In the genomic region with DNA sequence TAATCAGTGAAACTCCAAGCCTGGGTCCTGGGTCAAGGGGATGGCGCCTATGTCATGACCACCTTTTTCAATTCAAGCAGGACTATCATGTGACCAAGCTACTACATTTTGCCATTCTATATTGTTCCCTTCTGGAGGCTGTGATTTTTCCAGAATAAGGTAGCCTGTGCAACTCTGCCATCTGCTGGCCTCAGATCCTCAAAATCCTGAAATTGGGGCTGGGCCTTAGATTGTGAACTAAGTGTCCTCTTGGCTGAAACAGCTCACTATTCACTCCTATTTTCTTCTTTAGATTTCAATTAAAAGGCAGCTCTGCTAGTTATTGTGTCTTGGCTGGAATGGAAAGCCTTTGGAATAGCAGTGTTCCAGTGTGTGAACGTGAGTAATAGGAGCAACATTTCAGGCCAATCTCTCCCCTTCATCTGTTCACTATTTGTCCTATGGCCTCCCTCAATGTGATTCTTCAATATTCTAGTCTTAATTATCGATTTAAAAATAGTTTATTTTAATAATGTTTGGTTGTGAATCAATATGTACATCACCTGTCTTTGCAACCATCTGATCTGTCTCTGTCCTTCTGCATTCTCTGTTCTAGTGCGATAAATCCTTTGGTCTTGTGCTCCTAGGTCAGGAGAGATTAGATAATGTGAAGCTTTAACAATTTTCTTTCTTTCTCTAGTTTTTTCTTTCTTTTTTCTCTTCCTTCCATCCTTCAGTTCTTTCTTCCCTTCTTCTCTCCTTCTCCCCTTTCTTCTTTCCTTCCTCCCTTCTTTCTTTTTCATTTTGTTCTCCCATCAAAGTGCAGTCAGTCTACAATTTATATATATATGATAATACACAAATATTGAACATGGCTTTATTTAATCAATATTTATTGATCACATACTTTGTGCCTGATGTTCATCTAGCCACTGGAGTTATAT, we compare ENCODE assay signal across 9 cellular contexts.
DNase-seq lines count a peak whose midpoint lies in the region; ATAC-seq and TF ChIP-seq lines count a peak whose summit lies in the region.
"Had no signal": no experiment of that assay in that cellular context is flagged by ENCODE, and none has a peak within 500 bp of the region (broad histone marks: within the 10 kb centered on the region; RNA-seq: fewer than 3 reads in every experiment).

No MANE protein-coding gene starts in this region.

- H3K36me3 Mint-ChIP-seq in H9 (ENCODE audit: insufficient read depth in 1 of 3, low read depth in 3 of 3), result no peaks in the 10 kb centered on the region
- H3K36me3 Mint-ChIP-seq in WTC11, result no peaks in the 10 kb centered on the region
- H3K36me3 Mint-ChIP-seq: activated CD8-positive, alpha-beta memory T cell treated with anti-CD3 and anti-CD28 coated beads, Interleukin-2, amount 10 ng/mL, durations not matched to agents 7 days and 5 days had no signal

- H3K4me3 ChIP-seq in liver (ENCODE audit: low read depth in 1 of 3, low read length in 3 of 3), result no peak overlapping the region
- H3K4me3 ChIP-seq in gastroesophageal sphincter, result no peak overlapping the region

- H2AK5ac ChIP-seq in H9 (ENCODE audit: insufficient read length, low read length), result no peak overlapping the region

- no peak overlapping the region for H2BK5ac ChIP-seq in H9 (ENCODE audit: insufficient read length, low read length)

- CTCF ChIA-PET in WTC11 (lab: Charles Lee), result interaction anchor here (0.9 to 2.2 kb wide), 8 partner anchors 14 to 482 kb away, joined by 3 to 10 read pairs (median 4); no protein-coding TSS in a partner anchor

- H3K79me1 ChIP-seq in H9 (ENCODE audit: insufficient read depth, low read depth, low read length, poor library complexity, severe bottlenecking), result no peaks in the 10 kb centered on the region

- no peak overlapping the region for H3K18ac ChIP-seq in H9 (ENCODE audit: insufficient read length, low read depth, low read length)

- ATAC-seq in WTC11 (peak; percentile 94), GM21717 (IDR thresholded peaks at IDR 0.05; ENCODE audit: unreplicated experiment) (no peak), GM19467 (IDR thresholded peaks at IDR 0.05; ENCODE audit: unreplicated experiment) (no peak), gastroesophageal sphincter (no peak)
- ATAC-seq: activated CD8-positive, alpha-beta memory T cell treated with anti-CD3 and anti-CD28 coated beads, Interleukin-2, amount 10 ng/mL, durations not matched to agents 7 days and 5 days had no signal

- no peak for TF ChIP-seq EP300 in gastroesophageal sphincter (IDR thresholded peaks at IDR 0.05)

- peak overlapping the region; percentile 68 for H2AFZ ChIP-seq in H9 (ENCODE audit: low read length)

- no peak overlapping the region for H4K5ac ChIP-seq in H9 (ENCODE audit: insufficient read length, low read depth, low read length)

- TF ChIP-seq RAD21 in liver (IDR thresholded peaks at IDR 0.05), result peak; percentile 60 to 69

- H3K9me3 ChIP-seq in H9 (ENCODE audit: control insufficient read depth, low read depth, low read length), result no peaks in the 10 kb centered on the region
- no peaks in the 10 kb centered on the region for H3K9me3 ChIP-seq in liver (ENCODE audit: control insufficient read depth in 4 of 4, low read length in 3 of 4)
- no peaks in the 10 kb centered on the region for H3K9me3 ChIP-seq in gastroesophageal sphincter

- POLR2A ChIA-PET in WTC11 (lab: Charles Lee), result no interaction called here

- no peak overlapping the region for H3K9ac ChIP-seq in H9 (ENCODE audit: extremely low read depth, insufficient read length, low read length)
- no peak overlapping the region for H3K9ac ChIP-seq in liver (ENCODE audit: low read depth in 1 of 2, low read length in 2 of 2)

- no peak overlapping the region for H2BK20ac ChIP-seq in H9 (ENCODE audit: low read depth, low read length, poor library complexity, severe bottlenecking)

- H3T11ph ChIP-seq in H9 (ENCODE audit: low read length), result no peak overlapping the region

- H3K79me2 ChIP-seq in H9 (ENCODE audit: insufficient read depth, low read length), result no peaks in the 10 kb centered on the region

- H3K4me1 Mint-ChIP-seq in H9 (no peaks in the 10 kb centered on the region; a peak in 1 of 4 replicates), WTC11 (0 out of 2 replicates have a peak, but pooled peaks cover 3% of the 10 kb centered on the region)
- H3K4me1 Mint-ChIP-seq: activated CD8-positive, alpha-beta memory T cell treated with anti-CD3 and anti-CD28 coated beads, Interleukin-2, amount 10 ng/mL, durations not matched to agents 7 days and 5 days had no signal

- H3K4me1 ChIP-seq in H9 (ENCODE audit: insufficient read depth, low read length) (no peaks in the 10 kb centered on the region), liver (ENCODE audit: control insufficient read depth in 4 of 4, insufficient read depth in 4 of 4, low read length in 3 of 4) (no peaks in the 10 kb centered on the region), gastroesophageal sphincter (no peaks in the 10 kb centered on the region)

- no peaks in the 10 kb centered on the region for H3K9me3 Mint-ChIP-seq in H9
- no peaks in the 10 kb centered on the region for H3K9me3 Mint-ChIP-seq in WTC11

- no peak for TF ChIP-seq POLR2A in gastroesophageal sphincter (IDR thresholded peaks at IDR 0.05)

- H2BK15ac ChIP-seq in H9 (ENCODE audit: low read depth, low read length), result no peak overlapping the region

- H2BK12ac ChIP-seq in H9 (ENCODE audit: insufficient read length, low read depth, low read length), result no peak overlapping the region

- no peak overlapping the region for H3K56ac ChIP-seq in H9 (ENCODE audit: insufficient read length, low read depth, low read length)

- H3K27me3 Mint-ChIP-seq in H9 (ENCODE audit: low read depth) (no peaks in the 10 kb centered on the region), WTC11 (ENCODE audit: low read depth) (no peaks in the 10 kb centered on the region)

- no peaks in the 10 kb centered on the region for H4K20me1 ChIP-seq in H9 (ENCODE audit: control insufficient read depth, insufficient read depth, insufficient read length)

- H3K4me2 ChIP-seq in H9 (ENCODE audit: insufficient read depth, insufficient read length, low read length), result no peak overlapping the region

- H3K4ac ChIP-seq in H9 (ENCODE audit: low read depth, low read length), result no peak overlapping the region

- no peak overlapping the region for H3K23ac ChIP-seq in H9 (ENCODE audit: insufficient read length, low read depth, low read length)

- no peak overlapping the region for H3K4me3 Mint-ChIP-seq in H9
- no peak overlapping the region for H3K4me3 Mint-ChIP-seq in WTC11
- H3K4me3 Mint-ChIP-seq: activated CD8-positive, alpha-beta memory T cell treated with anti-CD3 and anti-CD28 coated beads, Interleukin-2, amount 10 ng/mL, durations not matched to agents 7 days and 5 days had no signal

- no peaks in the 10 kb centered on the region for H3K23me2 ChIP-seq in H9 (ENCODE audit: insufficient read length, low read depth, low read length, poor library complexity, severe bottlenecking)

- H3K27ac Mint-ChIP-seq in H9 (no peak overlapping the region), WTC11 (no peak overlapping the region)
- H3K27ac Mint-ChIP-seq: activated CD8-positive, alpha-beta memory T cell treated with anti-CD3 and anti-CD28 coated beads, Interleukin-2, amount 10 ng/mL, durations not matched to agents 7 days and 5 days had no signal

- H3K27me3 ChIP-seq in H9 (ENCODE audit: insufficient read depth, low read length) (no peaks in the 10 kb centered on the region), liver (ENCODE audit: control insufficient read depth in 4 of 4, insufficient read depth in 4 of 4, low read length in 3 of 4) (no peaks in the 10 kb centered on the region), gastroesophageal sphincter (no peaks in the 10 kb centered on the region)

- H4K91ac ChIP-seq in H9 (ENCODE audit: insufficient read length, low read depth, low read length), result no peak overlapping the region

- no peak overlapping the region for H2BK120ac ChIP-seq in H9 (ENCODE audit: low read depth, low read length, poor library complexity, severe bottlenecking)

- peak; percentile 14 for DNase-seq in COLO668 (lab: John Stamatoyannopoulos, UW; ENCODE audit: unreplicated experiment)
- peak; percentile 37 for DNase-seq in H9
- peak; percentile 38 for DNase-seq in WTC11 (ENCODE audit: low spot score)
- DNase-seq in NCI-H146 (lab: John Stamatoyannopoulos, UW), result no peak
- DNase-seq: activated CD8-positive, alpha-beta memory T cell treated with anti-CD3 and anti-CD28 coated beads, Interleukin-2, amount 10 ng/mL, durations not matched to agents 7 days and 5 days had no signal

- H3K36me3 ChIP-seq in liver (ENCODE audit: control insufficient read depth in 4 of 4, insufficient read depth in 3 of 4, low read depth in 1 of 4, low read length in 3 of 4), result no peaks in the 10 kb centered on the region
- H3K36me3 ChIP-seq in gastroesophageal sphincter, result no peaks in the 10 kb centered on the region

- H3K27ac ChIP-seq in H9 (ENCODE audit: insufficient read length, low read depth, low read length) (no peak overlapping the region), liver (ENCODE audit: low read depth in 1 of 2, low read length in 2 of 2) (no peak overlapping the region), gastroesophageal sphincter (no peak overlapping the region)

- no peak overlapping the region for H3K14ac ChIP-seq in H9 (ENCODE audit: insufficient read depth, low read length)

- no CpG with 5 or more reads among the region's 4 CpGs for WGBS in H9 (ENCODE audit: extremely low coverage, insufficient read length, low lambda C conversion rate)
- WGBS in liver, result 51% methylated on average over 4 of the region's 4 CpGs
- 59 to 68% methylated on average over 3 of the region's 4 CpGs for WGBS in gastroesophageal sphincter (ENCODE audit: low coverage in 1 of 2), 2 donors

- TF ChIP-seq CTCF in H9 (conservative IDR thresholded peaks at IDR 0.05) (peak; percentile 56; the same call in 2 of the 3 replicates), WTC11 (IDR thresholded peaks at IDR 0.05) (no peak), liver (IDR thresholded peaks at IDR 0.05; ENCODE audit: low read depth, low read length, missing input control) (peak; percentile 22), gastroesophageal sphincter (IDR thresholded peaks at IDR 0.05) (peak in 1 of 4 experiments; percentile 32)

- H4K8ac ChIP-seq in H9 (replicated peaks; ENCODE audit: insufficient read length, low read depth, low read length), result no peak overlapping the region

TF ChIP-seq in WTC11, 78 proteins besides CTCF, POLR2A, EP300 and RAD21 (continues in another document):
- TF ChIP-seq, protein P1, sequence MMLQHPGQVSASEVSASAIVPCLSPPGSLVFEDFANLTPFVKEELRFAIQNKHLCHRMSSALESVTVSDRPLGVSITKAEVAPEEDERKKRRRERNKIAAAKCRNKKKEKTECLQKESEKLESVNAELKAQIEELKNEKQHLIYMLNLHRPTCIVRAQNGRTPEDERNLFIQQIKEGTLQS (CRISPR knock-in tag; conservative IDR thresholded peaks at IDR 0.05), result no peak
- no peak for TF ChIP-seq FOXP1 (CRISPR knock-in tag; IDR thresholded peaks at IDR 0.05; ENCODE audit: borderline replicate concordance)

TF ChIP-seq in liver, 16 proteins besides CTCF, POLR2A, EP300 and RAD21 (continues in another document):
- TF ChIP-seq, protein P2, sequence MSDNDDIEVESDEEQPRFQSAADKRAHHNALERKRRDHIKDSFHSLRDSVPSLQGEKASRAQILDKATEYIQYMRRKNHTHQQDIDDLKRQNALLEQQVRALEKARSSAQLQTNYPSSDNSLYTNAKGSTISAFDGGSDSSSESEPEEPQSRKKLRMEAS (IDR thresholded peaks at IDR 0.05), result no peak
